In genomic region chr6:54010340-54011276, GRCh38 we compare ENCODE assay signal across 18 cellular contexts.
DNase-seq lines count a peak whose midpoint lies in the region; ATAC-seq, FAIRE-seq and TF ChIP-seq lines count a peak whose summit lies in the region.
"Had no signal": no experiment of that assay in that cellular context is flagged by ENCODE, and none has a peak within 500 bp of the region (broad histone marks: within the 10 kb centered on the region; RNA-seq: fewer than 3 reads in every experiment).

No MANE protein-coding gene starts in this region.

- H3K36me3 Mint-ChIP-seq in activated T-helper 1 cell treated with anti-CD3 and anti-CD28 coated beads, Interleukin-12 subunit alpha, Interleukin-12 subunit beta, Interleukin-2, Interleukin-4 antibody, amounts not matched to agents 30 ng/mL and 10 ng/mL and 1 ng/mL, durations not matched to agents 14 hours and 24 hours and 36 hours (ENCODE audit: low read depth): no peaks in the 10 kb centered on the region
- H3K36me3 Mint-ChIP-seq: naive thymus-derived CD4-positive, alpha-beta T cell had no signal

- H3K9me3 Mint-ChIP-seq in activated T-helper 1 cell treated with anti-CD3 and anti-CD28 coated beads, Interleukin-12 subunit alpha, Interleukin-12 subunit beta, Interleukin-2, Interleukin-4 antibody, amounts not matched to agents 30 ng/mL and 10 ng/mL and 1 ng/mL, durations not matched to agents 14 hours and 24 hours and 36 hours: no peaks in the 10 kb centered on the region
- H3K9me3 Mint-ChIP-seq: activated CD8-positive, alpha-beta T cell treated with anti-CD3 and anti-CD28 coated beads for 36 hours; H9; naive thymus-derived CD4-positive, alpha-beta T cell had no signal

- H3K36me3 ChIP-seq in GM23248 (ENCODE audit: low read depth) (no peaks in the 10 kb centered on the region), keratinocyte (ENCODE audit: control insufficient read depth in 2 of 2, extremely low read depth in 1 of 2, insufficient read depth in 2 of 2, low read length in 2 of 2) (no peaks in the 10 kb centered on the region)

- 60 to 62% methylated on average over 7 of the region's 7 CpGs for whole genome bisulfite sequencing in GM23248 (ENCODE audit: low coverage in 1 of 2, low lambda C conversion rate in 2 of 2, missing lambda C conversion rate in 2 of 2), 2 experiments

- intact Hi-C loops in activated T-helper 1 cell treated with anti-CD3 and anti-CD28 coated beads, Interleukin-12 subunit alpha, Interleukin-12 subunit beta, Interleukin-2, Interleukin-4 antibody, amounts not matched to agents 30 ng/mL and 10 ng/mL and 1 ng/mL, durations not matched to agents 14 hours and 24 hours and 36 hours (cut with micrococcal nuclease): no loop called here

- H3K4me3 Mint-ChIP-seq in activated T-helper 1 cell treated with anti-CD3 and anti-CD28 coated beads, Interleukin-12 subunit alpha, Interleukin-12 subunit beta, Interleukin-2, Interleukin-4 antibody, amounts not matched to agents 30 ng/mL and 10 ng/mL and 1 ng/mL, durations not matched to agents 14 hours and 24 hours and 36 hours: no peak overlapping the region
- H3K4me3 Mint-ChIP-seq: activated CD8-positive, alpha-beta T cell treated with anti-CD3 and anti-CD28 coated beads for 36 hours; H9; naive thymus-derived CD4-positive, alpha-beta T cell had no signal

- H3K4me3 ChIP-seq in GM23248 (no peak overlapping the region), cardiac fibroblast (replicated peaks in 1 of 2; ENCODE audit: low read depth in 2 of 2, low read length in 2 of 2) (no peak overlapping the region), keratinocyte (ENCODE audit: control insufficient read depth in 2 of 3, extremely low read depth in 1 of 3, insufficient read depth in 2 of 3, low read depth in 1 of 3, low read length in 3 of 3) (no peak overlapping the region), skeletal muscle cell (ENCODE audit: low read depth, low read length) (no peak overlapping the region)

- no peak overlapping the region for H3K9ac ChIP-seq in GM23248
- H3K9ac ChIP-seq in keratinocyte (ENCODE audit: control insufficient read depth, extremely low read depth, insufficient read depth, low read length): no peak overlapping the region

- H3K27ac ChIP-seq in GM23248: no peak overlapping the region
- no peak overlapping the region for H3K27ac ChIP-seq in keratinocyte (ENCODE audit: control insufficient read depth, insufficient read depth, low read length)

- no peak overlapping the region for H3K27ac Mint-ChIP-seq in activated T-helper 1 cell treated with anti-CD3 and anti-CD28 coated beads, Interleukin-12 subunit alpha, Interleukin-12 subunit beta, Interleukin-2, Interleukin-4 antibody, amounts not matched to agents 30 ng/mL and 10 ng/mL and 1 ng/mL, durations not matched to agents 14 hours and 24 hours and 36 hours
- H3K27ac Mint-ChIP-seq: activated CD8-positive, alpha-beta T cell treated with anti-CD3 and anti-CD28 coated beads for 36 hours; H9; naive thymus-derived CD4-positive, alpha-beta T cell had no signal

- no peak for TF ChIP-seq CTCF in cardiac fibroblast (IDR thresholded peaks at IDR 0.05; ENCODE audit: low read depth, low read length)
- no peak for TF ChIP-seq CTCF in keratinocyte (optimal IDR thresholded peaks at IDR 0.05 in 1 of 3, IDR thresholded peaks at IDR 0.05 in 1 of 3, conservative IDR thresholded peaks at IDR 0.05 in 1 of 3; ENCODE audit: extremely low read depth in 1 of 3, insufficient read depth in 2 of 3, low read length in 3 of 3)

- no peaks in the 10 kb centered on the region for H3K4me1 Mint-ChIP-seq in activated T-helper 1 cell treated with anti-CD3 and anti-CD28 coated beads, Interleukin-12 subunit alpha, Interleukin-12 subunit beta, Interleukin-2, Interleukin-4 antibody, amounts not matched to agents 30 ng/mL and 10 ng/mL and 1 ng/mL, durations not matched to agents 14 hours and 24 hours and 36 hours (ENCODE audit: low read depth)
- H3K4me1 Mint-ChIP-seq: naive thymus-derived CD4-positive, alpha-beta T cell had no signal

- H3F3A ChIP-seq in GM23248 (ENCODE audit: insufficient read depth): no peaks in the 10 kb centered on the region

- DNase-seq in GM23248: no peak
- peak; percentile 13 to 75 for DNase-seq in cardiac fibroblast (ENCODE audit: low read depth in 2 of 2)
- DNase-seq in keratinocyte (ENCODE audit: low read depth, low spot score): no peak
- peak; percentile 63 for DNase-seq in skeletal muscle cell (ENCODE audit: low read depth)
- no peak for DNase-seq in activated T-helper 1 cell treated with anti-CD3 and anti-CD28 coated beads, Interleukin-12 subunit alpha, Interleukin-12 subunit beta, Interleukin-2, Interleukin-4 antibody, amounts not matched to agents 30 ng/mL and 10 ng/mL and 1 ng/mL, durations not matched to agents 14 hours and 24 hours and 36 hours (ENCODE audit: low spot score)
- no peak for DNase-seq in NCI-H1105 (lab: John Stamatoyannopoulos, UW)
- DNase-seq: activated CD8-positive, alpha-beta T cell treated with anti-CD3 and anti-CD28 coated beads for 36 hours; activated naive CD4-positive, alpha-beta T cell; AML-193; DND-41; H9; naive thymus-derived CD4-positive, alpha-beta T cell; NCI-H1092; NCI-H510A; SHP77 had no signal

- H3K79me2 ChIP-seq in GM23248 (ENCODE audit: insufficient read depth) (no peaks in the 10 kb centered on the region), keratinocyte (ENCODE audit: control insufficient read depth, insufficient read depth, low read length) (no peaks in the 10 kb centered on the region)

- in situ Hi-C loops in GM23248 (cut with MboI): no loop called here

- H4K20me1 ChIP-seq in GM23248 (ENCODE audit: insufficient read depth) (no peaks in the 10 kb centered on the region), keratinocyte (ENCODE audit: control insufficient read depth, extremely low read depth, insufficient read depth, low read length) (no peaks in the 10 kb centered on the region)

- H3K27me3 Mint-ChIP-seq in activated T-helper 1 cell treated with anti-CD3 and anti-CD28 coated beads, Interleukin-12 subunit alpha, Interleukin-12 subunit beta, Interleukin-2, Interleukin-4 antibody, amounts not matched to agents 30 ng/mL and 10 ng/mL and 1 ng/mL, durations not matched to agents 14 hours and 24 hours and 36 hours (ENCODE audit: insufficient read depth): peaks cover 1% of the 10 kb centered on the region

- H3K4me2 ChIP-seq in GM23248 (ENCODE audit: unreplicated experiment) (no peak overlapping the region), keratinocyte (ENCODE audit: control insufficient read depth, extremely low read depth, insufficient read depth, low read depth, low read length) (no peak overlapping the region)

- H3K4me1 ChIP-seq in GM23248 (ENCODE audit: insufficient read depth): no peaks in the 10 kb centered on the region
- H3K4me1 ChIP-seq in keratinocyte (ENCODE audit: control insufficient read depth, extremely low read depth, insufficient read depth, low read length): no peaks in the 10 kb centered on the region

- FAIRE-seq in keratinocyte (lab: Jason Lieb, UNC): peak; percentile 64

- ATAC-seq in HG02981 (IDR thresholded peaks at IDR 0.05; ENCODE audit: unreplicated experiment): no peak
- no peak for ATAC-seq in GM21723 (IDR thresholded peaks at IDR 0.05; ENCODE audit: unreplicated experiment)
- ATAC-seq: activated CD8-positive, alpha-beta T cell treated with anti-CD3 and anti-CD28 coated beads for 36 hours; esophagus mucosa; naive thymus-derived CD4-positive, alpha-beta T cell had no signal

- H3K27me3 ChIP-seq in GM23248 (replicated peaks; ENCODE audit: insufficient read depth) (no peaks in the 10 kb centered on the region), keratinocyte (ENCODE audit: control insufficient read depth, extremely low read depth, insufficient read depth, low read length) (no peaks in the 10 kb centered on the region)

- dilution Hi-C loops in keratinocyte (cut with MboI; ENCODE audit: extremely low pct_ligation_motif_present, low sequenced_read_pairs): no loop called here

- H3K9me1 ChIP-seq in keratinocyte (ENCODE audit: control insufficient read depth, extremely low read depth, insufficient read depth, low read length): no peaks in the 10 kb centered on the region

- H2AFZ ChIP-seq in GM23248: peak overlapping the region; percentile 41
- peak overlapping the region; percentile 55 for H2AFZ ChIP-seq in keratinocyte (ENCODE audit: control insufficient read depth, low read length)

- no peaks in the 10 kb centered on the region for H3K9me3 ChIP-seq in GM23248 (ENCODE audit: low read depth)
- H3K9me3 ChIP-seq in keratinocyte (ENCODE audit: control insufficient read depth, low read depth, low read length): no peaks in the 10 kb centered on the region

- no peaks in the 10 kb centered on the region for H3K9me2 ChIP-seq in GM23248 (ENCODE audit: insufficient read depth)

Comparison
In these comparisons a context has a peak if more than half of its experiments do, and no peak if none do; other contexts are left out.
1. DNase-seq: peak in cardiac fibroblast (2 of 2) and skeletal muscle cell (single experiment); none in GM23248 (single experiment), keratinocyte (single experiment), activated T-helper 1 cell treated with anti-CD3 and anti-CD28 coated beads, Interleukin-12 subunit alpha, Interleukin-12 subunit beta, Interleukin-2, Interleukin-4 antibody, amounts not matched to agents 30 ng/mL and 10 ng/mL and 1 ng/mL, durations not matched to agents 14 hours and 24 hours and 36 hours (single experiment) and NCI-H1105 (single experiment).